In the genomic region with DNA sequence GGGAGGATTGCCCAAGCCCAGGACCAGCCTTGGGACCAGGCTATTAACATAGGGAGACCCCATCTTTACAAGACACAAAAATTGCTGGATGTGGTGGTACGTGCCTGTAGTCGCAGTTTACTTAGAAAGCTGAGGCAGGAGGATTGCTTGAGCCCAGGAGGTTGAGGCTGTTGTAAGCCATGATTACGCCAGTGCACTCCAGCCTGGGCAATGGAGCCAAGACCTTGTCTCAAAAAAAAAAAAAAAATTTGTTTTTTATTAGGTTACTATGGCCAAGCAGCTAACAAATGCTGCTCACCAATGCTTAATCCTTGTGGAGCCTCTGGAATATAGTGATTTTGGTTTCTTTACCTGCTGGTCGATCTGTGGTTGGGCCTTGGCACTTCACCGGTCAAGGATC, we compare ENCODE assay signal across 11 cellular contexts. TPM values are rescaled to one million over a fixed set of nuclear protein-coding genes. Genes with fewer than 3 reads are reported as not detected.
DNase-seq lines count a peak whose midpoint lies in the region; TF ChIP-seq lines count a peak whose summit lies in the region.
"Had no signal": no experiment of that assay in that cellular context is flagged by ENCODE, and none has a peak within 500 bp of the region (broad histone marks: within the 10 kb centered on the region; RNA-seq: fewer than 3 reads in every experiment).

No MANE protein-coding gene starts in this region.

- H3K9me3 Mint-ChIP-seq in activated naive CD8-positive, alpha-beta T cell treated with anti-CD3 and anti-CD28 coated beads for 36 hours, result peaks cover 2% of the 10 kb centered on the region
- no peaks in the 10 kb centered on the region for H3K9me3 Mint-ChIP-seq in osteocyte (ENCODE audit: unreplicated experiment)

- H3K9me3 ChIP-seq in DOHH2 (ENCODE audit: control insufficient read depth, insufficient read depth, low read length) (no peaks in the 10 kb centered on the region), vagina (no peaks in the 10 kb centered on the region), HAP-1 (no peaks in the 10 kb centered on the region)
- H3K9me3 ChIP-seq: SJCRH30 had no signal

- H3K27me3 Mint-ChIP-seq in activated naive CD8-positive, alpha-beta T cell treated with anti-CD3 and anti-CD28 coated beads for 36 hours, result no peaks in the 10 kb centered on the region
- H3K27me3 Mint-ChIP-seq in osteocyte (ENCODE audit: unreplicated experiment), result no peaks in the 10 kb centered on the region

- H3F3A ChIP-seq in DOHH2 (ENCODE audit: control insufficient read depth, insufficient read depth), result peaks cover 4% of the 10 kb centered on the region; the same call in 1 of the 2 replicates

- H3K4me2 ChIP-seq in DOHH2 (ENCODE audit: low read length), result peak overlapping the region; percentile 87

- peaks cover 38% of the 10 kb centered on the region for H3K4me1 Mint-ChIP-seq in activated naive CD8-positive, alpha-beta T cell treated with anti-CD3 and anti-CD28 coated beads for 36 hours
- H3K4me1 Mint-ChIP-seq in osteocyte (ENCODE audit: unreplicated experiment), result peaks cover 41% of the 10 kb centered on the region

- H3K4me1 ChIP-seq in DOHH2 (ENCODE audit: control insufficient read depth, low read length) (peaks cover 81% of the 10 kb centered on the region), vagina (peaks cover 97% of the 10 kb centered on the region), HAP-1 (peaks cover 33% of the 10 kb centered on the region)

- TF ChIP-seq CTCF in C4-2B (conservative IDR thresholded peaks at IDR 0.05) (no peak), DOHH2 (IDR thresholded peaks at IDR 0.05; ENCODE audit: low read depth, low read length, poor library complexity, severe bottlenecking) (no peak), osteocyte (IDR thresholded peaks at IDR 0.05) (no peak), vagina (IDR thresholded peaks at IDR 0.05) (no peak)

- peaks cover 100% of the 10 kb centered on the region for H3K79me2 ChIP-seq in DOHH2 (ENCODE audit: control insufficient read depth, low read length)

- peaks cover 47% of the 10 kb centered on the region for H3K36me3 Mint-ChIP-seq in activated naive CD8-positive, alpha-beta T cell treated with anti-CD3 and anti-CD28 coated beads for 36 hours
- peaks cover 3% of the 10 kb centered on the region for H3K36me3 Mint-ChIP-seq in osteocyte (ENCODE audit: unreplicated experiment)

- TF ChIP-seq POLR2A in vagina (IDR thresholded peaks at IDR 0.05), result no peak

- intact Hi-C loops in vagina (cut with DNase I), result loop anchor here (5.0 kb wide), 1 partner anchor 73 kb away; no protein-coding TSS in a partner anchor

- in situ Hi-C loops in HAP-1 (cut with MboI; ENCODE audit: low sequenced_read_pairs), result no loop called here

- peak overlapping the region; percentile 70 for H3K27ac Mint-ChIP-seq in activated naive CD8-positive, alpha-beta T cell treated with anti-CD3 and anti-CD28 coated beads for 36 hours
- peak overlapping the region; percentile 34 for H3K27ac Mint-ChIP-seq in osteocyte (ENCODE audit: unreplicated experiment)

- no peak overlapping the region for H3K4me3 Mint-ChIP-seq in activated naive CD8-positive, alpha-beta T cell treated with anti-CD3 and anti-CD28 coated beads for 36 hours
- no peak overlapping the region for H3K4me3 Mint-ChIP-seq in osteocyte (ENCODE audit: unreplicated experiment)

- no peak for DNase-seq in activated naive CD8-positive, alpha-beta T cell treated with anti-CD3 and anti-CD28 coated beads for 36 hours
- DNase-seq in osteocyte (ENCODE audit: extremely low spot score, unreplicated experiment), result peak; percentile 53
- DNase-seq in vagina (ENCODE audit: extremely low spot score in 2 of 2), result no peak
- DNase-seq in SW480 (ENCODE audit: low spot score), result no peak
- DNase-seq in HAP-1 (ENCODE audit: low spot score in 2 of 2), result no peak
- DNase-seq in superior temporal gyrus (ENCODE audit: extremely low spot score), result no peak
- DNase-seq: activated gamma-delta T cell treated with Interleukin-2 at 50 U/mL for 16 hours, posterior cingulate gyrus, SJCRH30 had no signal

- peaks cover 90% of the 10 kb centered on the region for H3K36me3 ChIP-seq in DOHH2 (ENCODE audit: control insufficient read depth, low read length)
- H3K36me3 ChIP-seq in vagina, result peaks cover 0 to under 1% of the 10 kb centered on the region in 2 donors
- H3K36me3 ChIP-seq in HAP-1 (replicated peaks), result peaks cover 16% of the 10 kb centered on the region

- H3K27me3 ChIP-seq in DOHH2 (ENCODE audit: control insufficient read depth, low read length) (no peaks in the 10 kb centered on the region), vagina (no peaks in the 10 kb centered on the region), HAP-1 (ENCODE audit: low read depth) (no peaks in the 10 kb centered on the region)
- H3K27me3 ChIP-seq: SJCRH30 had no signal

- H3K27ac ChIP-seq in C4-2B, result peak overlapping the region; percentile 39
- no peak overlapping the region for H3K27ac ChIP-seq in DOHH2 (ENCODE audit: low read depth, low read length)
- no peak overlapping the region for H3K27ac ChIP-seq in vagina

- H3K9me2 ChIP-seq in DOHH2 (replicated peaks; ENCODE audit: control insufficient read depth, low read length), result no peaks in the 10 kb centered on the region

- peaks cover 57% of the 10 kb centered on the region for H4K20me1 ChIP-seq in DOHH2 (ENCODE audit: control insufficient read depth, insufficient read depth, low read depth, low read length)

- H3K4me3 ChIP-seq in DOHH2 (ENCODE audit: low read length) (0 out of 2 replicates have a peak overlapping the region, but pooled peaks have one; percentile 3), vagina (no peak overlapping the region), HAP-1 (no peak overlapping the region)
- H3K4me3 ChIP-seq: SJCRH30 had no signal

RNA-seq across cellular contexts. Expression of a gene that starts 8.8 kb away (rescaled TPM):
- total RNA-seq in activated naive CD8-positive, alpha-beta T cell treated with anti-CD3 and anti-CD28 coated beads for 36 hours, result 10 to 100 TPM; 75.6 to 78.4 TPM
- total RNA-seq in osteocyte (70.0 and 78.7 TPM in 2 replicates), vagina (91.6 TPM)
